In the genomic region with DNA sequence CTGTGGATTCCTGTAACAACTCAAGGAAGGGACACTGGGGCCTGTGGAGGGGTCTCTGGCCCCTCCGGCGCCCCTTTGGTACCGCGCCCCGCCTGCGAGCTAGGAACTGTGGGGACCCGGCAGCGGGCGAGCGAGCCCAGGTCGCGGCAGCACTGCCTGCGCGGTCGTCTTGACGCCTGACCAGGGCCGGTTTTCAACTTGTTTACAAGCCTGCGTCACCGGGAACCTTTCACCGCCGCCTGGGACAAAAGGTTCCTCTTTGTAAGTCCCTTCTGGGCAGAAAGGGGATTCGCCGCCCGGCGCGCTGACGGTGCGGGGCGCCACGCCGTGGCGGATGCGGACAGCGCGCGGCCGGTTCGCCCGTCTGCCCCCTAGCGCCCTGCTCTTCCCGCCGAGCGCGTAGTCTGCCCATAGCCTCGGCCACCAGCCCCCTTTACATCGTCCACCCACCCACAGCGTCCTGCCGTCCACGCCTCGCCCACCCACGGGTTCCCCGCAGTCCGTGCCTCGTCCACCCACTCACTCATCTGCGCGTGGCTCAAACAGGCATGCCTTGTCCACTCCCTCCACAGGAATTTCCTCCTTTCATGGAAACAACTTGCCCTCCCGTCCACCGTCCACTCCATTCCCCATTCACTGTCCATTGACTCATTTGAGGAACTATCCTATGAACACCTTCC, we compare ENCODE assay signal across 9 cellular contexts. TPM values are rescaled to one million over a fixed set of nuclear protein-coding genes. Genes with fewer than 3 reads are reported as not detected.
A peak's percentile ranks its signal among the peaks of the same experiment; 100 is the strongest.
DNase-seq lines count a peak whose midpoint lies in the region; ATAC-seq, FAIRE-seq and TF ChIP-seq lines count a peak whose summit lies in the region.
"Had no signal": no experiment of that assay in that cellular context is flagged by ENCODE, and none has a peak within 500 bp of the region (broad histone marks: within the 10 kb centered on the region; RNA-seq: fewer than 3 reads in every experiment).

No MANE protein-coding gene starts in this region.

- H3K4me1 ChIP-seq in Peyer's patch (peaks cover 0 to 4% (median 0%) of the 10 kb centered on the region in 4 donors), trophoblast cell (ENCODE audit: control insufficient read depth in 1 of 2, insufficient read depth in 2 of 2, low read length in 2 of 2) (peaks cover 2 to 6% of the 10 kb centered on the region in 2 experiments)

- peak overlapping the region; percentile 29 for H3K18ac ChIP-seq in trophoblast cell (ENCODE audit: low read length)

- peak overlapping the region; percentile 82 for H4K8ac ChIP-seq in trophoblast cell (ENCODE audit: low read depth, low read length)

- H3K79me2 ChIP-seq in trophoblast cell (ENCODE audit: control insufficient read depth, insufficient read depth, low read length, poor library complexity) = peaks cover 2% of the 10 kb centered on the region

- H3K79me1 ChIP-seq in trophoblast cell (ENCODE audit: low read length) = peaks cover 3% of the 10 kb centered on the region

- H3K9ac ChIP-seq in trophoblast cell (ENCODE audit: low read length) = peak overlapping the region; percentile 45

- H3K4me3 ChIP-seq in AG04450 (ENCODE audit: low read depth, low read length) (peak overlapping the region; percentile 57), Peyer's patch (peak overlapping the region; percentile 24 to 44 (median 30)), trophoblast cell (ENCODE audit: low read depth, low read length) (peak overlapping the region; percentile 33)

- POLR2A ChIA-PET in AG04450 (lab: Yijun Ruan, JAX) = interaction anchor here (0.7 kb wide), 1 partner anchor 58 kb away, joined by 3 read pairs; no protein-coding TSS in a partner anchor

- H3K4me2 ChIP-seq in trophoblast cell (ENCODE audit: low read length) = peak overlapping the region; percentile 79

- H4K12ac ChIP-seq in trophoblast cell (ENCODE audit: low read depth, low read length) = peak overlapping the region; percentile 71

- peak overlapping the region; percentile 80 for H2BK120ac ChIP-seq in trophoblast cell (ENCODE audit: insufficient read depth, low read length, poor library complexity)

- H3K27ac ChIP-seq in AG04450 (ENCODE audit: low read depth, low read length) (no peak overlapping the region), Peyer's patch (peak overlapping the region in 3 of 4 donors; percentile 49 to 57 (median 51)), trophoblast cell (ENCODE audit: low read depth, low read length) (no peak overlapping the region)

- H3K36me3 ChIP-seq in Peyer's patch (no peaks in the 10 kb centered on the region), trophoblast cell (ENCODE audit: control insufficient read depth in 1 of 2, insufficient read depth in 2 of 2, low read length in 2 of 2) (no peaks in the 10 kb centered on the region)

- H3K27me3 ChIP-seq in AG04450 (ENCODE audit: control insufficient read depth, insufficient read depth, low read length) (peaks cover 24% of the 10 kb centered on the region), Peyer's patch (no peaks in the 10 kb centered on the region), trophoblast cell (ENCODE audit: insufficient read depth, low read length) (peaks cover 6% of the 10 kb centered on the region)

- intact Hi-C loops in left ventricle myocardium superior (cut with micrococcal nuclease) = loop anchor here (5.0 kb wide), 2 partner anchors 142 to 257 kb away; no protein-coding TSS in a partner anchor

- no peak overlapping the region for H3K4ac ChIP-seq in trophoblast cell (ENCODE audit: low read depth, low read length)

- H4K91ac ChIP-seq in trophoblast cell (ENCODE audit: low read depth, low read length) = peak overlapping the region; percentile 72

- peak in 1 of 2 donors; percentile 34 for TF ChIP-seq POLR2A in Peyer's patch (IDR thresholded peaks at IDR 0.05)

- FAIRE-seq in GM18507 (lab: Jason Lieb, UNC) = peak; percentile 71

- DNase-seq in AG04450 (ENCODE audit: low read depth, low spot score) (peak; percentile 23), GM18507 (ENCODE audit: extremely low spot score, insufficient read length, low read depth) (peak; percentile 58), HT-29 (ENCODE audit: low spot score) (peak; percentile 96), Peyer's patch (peak; percentile 70 to 94 (median 82)), anterior cingulate cortex (lab: John Stamatoyannopoulos, UW) (peak in 56 of 58 donors; percentile 36 to 94 (median 83)), left ventricle myocardium superior (peak; percentile 94), trophoblast cell (peak; percentile 93 to 94)

- H3K14ac ChIP-seq in trophoblast cell (ENCODE audit: low read length) = peak overlapping the region; percentile 61

- H3K23ac ChIP-seq in trophoblast cell (ENCODE audit: low read length) = no peak overlapping the region

- H2AK5ac ChIP-seq in trophoblast cell (ENCODE audit: low read length) = no peak overlapping the region

- no peak overlapping the region for H2BK5ac ChIP-seq in trophoblast cell (ENCODE audit: low read depth, low read length, poor library complexity)

- no peaks in the 10 kb centered on the region; the same call in 1 of the 2 replicates for H3K9me3 ChIP-seq in AG04450 (ENCODE audit: control insufficient read depth, insufficient read depth, low read length)
- H3K9me3 ChIP-seq in Peyer's patch = no peaks in the 10 kb centered on the region
- peaks cover 2% of the 10 kb centered on the region for H3K9me3 ChIP-seq in trophoblast cell (ENCODE audit: insufficient read depth, low read depth, low read length)

- H2BK12ac ChIP-seq in trophoblast cell (ENCODE audit: low read length) = peak overlapping the region; percentile 23

- TF ChIP-seq CTCF in AG04450 (IDR thresholded peaks at IDR 0.05; ENCODE audit: low read depth, low read length) (peak; percentile 91), Peyer's patch (IDR thresholded peaks at IDR 0.05) (peak; percentile 53 to 97 (median 89))

- CTCF ChIA-PET in AG04450 (lab: Charles Lee) = interaction anchor here (0.6 to 4.3 kb wide), 40 partner anchors 9 to 1942 kb away, joined by 3 to 45 read pairs (median 4); no protein-coding TSS in a partner anchor

- WGBS in trophoblast cell (ENCODE audit: extremely low coverage, insufficient coverage, insufficient read length) = no CpG with 5 or more reads among the region's 58 CpGs

- peak overlapping the region; percentile 80 for H2AFZ ChIP-seq in trophoblast cell (ENCODE audit: insufficient read depth, low read length, poor library complexity)

- ATAC-seq in left ventricle myocardium superior = peak; percentile 98
- ATAC-seq in GM19395 (IDR thresholded peaks at IDR 0.05; ENCODE audit: unreplicated experiment) = no peak

RNA-seq across cellular contexts. Expression of a gene that starts 5.5 kb away (rescaled TPM):
- not detected in 2 replicates for polyA plus RNA-seq in AG04450 (2011; rRNA removed)
- not detected in 2 replicates for polyA minus RNA-seq in AG04450 (2011; rRNA and poly(A)+ RNA removed)
- 0.64 and 2.3 TPM in 2 replicates for total RNA-seq in HT-29 (2014; rRNA removed; shearing (Covaris generic))
- total RNA-seq in Peyer's patch (not detected), left ventricle myocardium superior (not detected)
- polyA plus RNA-seq in trophoblast cell (2013) = not detected in 2 replicates
- total RNA-seq: subcutaneous adipose tissue had no signal

RNA-seq across cellular contexts. Expression of a gene that starts 32.0 kb away (rescaled TPM):
- 0.38 and 0.53 TPM in 2 replicates for polyA plus RNA-seq in AG04450 (2011; rRNA removed)
- polyA minus RNA-seq in AG04450 (2011; rRNA and poly(A)+ RNA removed) = 0.78 and 1.3 TPM in 2 replicates
- 8.2 and 12.8 TPM in 2 replicates for total RNA-seq in HT-29 (2014; rRNA removed; shearing (Covaris generic))
- total RNA-seq in Peyer's patch (10 to 100 TPM in 1 of 4 donors, 1 to 10 TPM in 3; 3.3 to 10.9 (median 9.4) TPM), left ventricle myocardium superior (28.5 TPM)
- polyA plus RNA-seq in trophoblast cell (2013) = 1.4 and 1.8 TPM in 2 replicates

Comparison
In these comparisons a context has a peak if more than half of its experiments do, and no peak if none do; other contexts are left out.
1. DNase-seq: peak in every context shown above with its lines; median percentile 96 in HT-29; 94 in left ventricle myocardium superior; 94 in trophoblast cell; 83 in anterior cingulate cortex; 82 in Peyer's patch; 58 in GM18507; 23 in AG04450.
2. H3K27ac ChIP-seq: peak in Peyer's patch (3 of 4); none in AG04450 (single experiment) and trophoblast cell (single experiment).
3. Peak in every context shown above with its lines, with median percentiles within 50 percentile points of each other: H3K4me3 ChIP-seq.